8 cellular contexts compared by ENCODE assay signal in genomic region chr10:131899695-131900349, GRCh38. TPM values are rescaled to one million over a fixed set of nuclear protein-coding genes. Genes with fewer than 3 reads are reported as not detected.
A peak's percentile ranks its signal among the peaks of the same experiment; 100 is the strongest.
DNase-seq lines count a peak whose midpoint lies in the region; ATAC-seq, FAIRE-seq and TF ChIP-seq lines count a peak whose summit lies in the region.

No MANE protein-coding gene starts in this region.

- peak overlapping the region; percentile 81 for H3K4me2 ChIP-seq in keratinocyte (ENCODE audit: control insufficient read depth, extremely low read depth, insufficient read depth, low read depth, low read length)

- CTCF ChIA-PET in HEK293T (lab: Yijun Ruan, JAX): interaction anchor here (0.6 to 1.2 kb wide), 5 partner anchors 11 to 123 kb away, joined by 3 to 8 read pairs (median 3); no protein-coding TSS in a partner anchor

- peak overlapping the region; percentile 86 for H3K4me3 Mint-ChIP-seq in activated naive CD8-positive, alpha-beta T cell treated with anti-CD3 and anti-CD28 coated beads for 36 hours

- H3K36me3 Mint-ChIP-seq in activated naive CD8-positive, alpha-beta T cell treated with anti-CD3 and anti-CD28 coated beads for 36 hours: peaks cover 15% of the 10 kb centered on the region

- H4K20me1 ChIP-seq in keratinocyte (ENCODE audit: control insufficient read depth, extremely low read depth, insufficient read depth, low read length): peaks cover 2% of the 10 kb centered on the region

- H3K27me3 Mint-ChIP-seq in activated naive CD8-positive, alpha-beta T cell treated with anti-CD3 and anti-CD28 coated beads for 36 hours: peaks cover 9% of the 10 kb centered on the region

- H3K36me3 ChIP-seq in BE2C (no peaks in the 10 kb centered on the region), keratinocyte (ENCODE audit: control insufficient read depth in 2 of 2, extremely low read depth in 1 of 2, insufficient read depth in 2 of 2, low read length in 2 of 2) (no peaks in the 10 kb centered on the region), thoracic aorta (no peaks in the 10 kb centered on the region)

- H3K9me1 ChIP-seq in keratinocyte (ENCODE audit: control insufficient read depth, extremely low read depth, insufficient read depth, low read length): no peaks in the 10 kb centered on the region

- dilution Hi-C loops in keratinocyte (cut with MboI; ENCODE audit: extremely low pct_ligation_motif_present, low sequenced_read_pairs): no loop called here

- ATAC-seq in thoracic aorta (ENCODE audit: insufficient number of reproducible peaks, low FRiP score, low read depth): no peak

- DNase-seq in BE2C (no peak), HEK293T (ENCODE audit: extremely low spot score) (peak; percentile 57), keratinocyte (ENCODE audit: low read depth, low spot score) (no peak), thoracic aorta (ENCODE audit: low spot score) (no peak), cerebellar cortex (ENCODE audit: low spot score) (no peak)
- DNase-seq in activated naive CD8-positive, alpha-beta T cell treated with anti-CD3 and anti-CD28 coated beads for 36 hours: no peak
- DNase-seq in effector CD4-positive, alpha-beta T cell: no peak
- no peak for DNase-seq in stimulated activated CD4-positive, alpha-beta T cell treated with anti-CD3 and anti-CD28 coated beads, Interleukin-4, amount 100 ng/mL, for 4 hours

- TF ChIP-seq CTCF in BE2C (IDR thresholded peaks at IDR 0.05; ENCODE audit: low read depth, low read length): 0 out of 2 replicates have a peak, but pooled peaks have one; percentile 17
- no peak for TF ChIP-seq CTCF in keratinocyte (optimal IDR thresholded peaks at IDR 0.05 in 1 of 3, IDR thresholded peaks at IDR 0.05 in 1 of 3, conservative IDR thresholded peaks at IDR 0.05 in 1 of 3; ENCODE audit: extremely low read depth in 1 of 3, insufficient read depth in 2 of 3, low read length in 3 of 3)
- TF ChIP-seq CTCF in thoracic aorta (IDR thresholded peaks at IDR 0.05): peak; percentile 5

- H3K79me2 ChIP-seq in keratinocyte (ENCODE audit: control insufficient read depth, insufficient read depth, low read length): peaks cover 30% of the 10 kb centered on the region

- peak overlapping the region; percentile 90 for H2AFZ ChIP-seq in keratinocyte (ENCODE audit: control insufficient read depth, low read length)

- H3K4me1 Mint-ChIP-seq in activated naive CD8-positive, alpha-beta T cell treated with anti-CD3 and anti-CD28 coated beads for 36 hours: peaks cover 42% of the 10 kb centered on the region

- no peaks in the 10 kb centered on the region for H3K9me3 Mint-ChIP-seq in activated naive CD8-positive, alpha-beta T cell treated with anti-CD3 and anti-CD28 coated beads for 36 hours

- no peak for FAIRE-seq in keratinocyte (lab: Jason Lieb, UNC)

- H3K27ac Mint-ChIP-seq in activated naive CD8-positive, alpha-beta T cell treated with anti-CD3 and anti-CD28 coated beads for 36 hours: peak overlapping the region; percentile 77

- H3K4me3 ChIP-seq in BE2C (ENCODE audit: low read depth, low read length) (peak overlapping the region; percentile 63), keratinocyte (ENCODE audit: control insufficient read depth in 2 of 3, extremely low read depth in 1 of 3, insufficient read depth in 2 of 3, low read depth in 1 of 3, low read length in 3 of 3) (peak overlapping the region; percentile 63 to 77 (median 68)), thoracic aorta (peak overlapping the region; percentile 85)

- H3K4me1 ChIP-seq in BE2C (peaks cover 3% of the 10 kb centered on the region; the same call in 1 of the 2 replicates), keratinocyte (ENCODE audit: control insufficient read depth, extremely low read depth, insufficient read depth, low read length) (peaks cover 22% of the 10 kb centered on the region), thoracic aorta (ENCODE audit: control insufficient read depth in 1 of 2, low read depth in 2 of 2) (peaks cover 12 to 30% of the 10 kb centered on the region in 2 donors)

- POLR2A ChIA-PET in HEK293T (lab: Yijun Ruan, JAX): interaction anchor here (0.9 to 2.1 kb wide), 4 partner anchors 14 to 1789 kb away, joined by 3 to 6 read pairs (median 4); partner anchors contain the start of gene C10orf143

- H3K9me3 ChIP-seq in BE2C (no peaks in the 10 kb centered on the region), keratinocyte (ENCODE audit: control insufficient read depth, low read depth, low read length) (no peaks in the 10 kb centered on the region), thoracic aorta (no peaks in the 10 kb centered on the region)

- H3K27me3 ChIP-seq in BE2C (no peaks in the 10 kb centered on the region), keratinocyte (ENCODE audit: control insufficient read depth, extremely low read depth, insufficient read depth, low read length) (no peaks in the 10 kb centered on the region), thoracic aorta (replicated peaks; ENCODE audit: insufficient read depth) (no peaks in the 10 kb centered on the region)

- H3K27ac ChIP-seq in keratinocyte (ENCODE audit: control insufficient read depth, insufficient read depth, low read length) (peak overlapping the region; percentile 78), thoracic aorta (no peak overlapping the region)

- H3K9ac ChIP-seq in keratinocyte (ENCODE audit: control insufficient read depth, extremely low read depth, insufficient read depth, low read length): peak overlapping the region; percentile 94

TF ChIP-seq in HEK293T, 16 proteins besides CTCF, POLR2A, EP300 and RAD21:
- peak; percentile 85 for TF ChIP-seq PKNOX1 (IDR thresholded peaks at IDR 0.05)
- no peak for TF ChIP-seq LEF1 (IDR thresholded peaks at IDR 0.05; ENCODE audit: borderline replicate concordance)
- no peak for TF ChIP-seq L3MBTL2 (conservative IDR thresholded peaks at IDR 0.05)
- no peak for TF ChIP-seq ARNT (IDR thresholded peaks at IDR 0.05)
- TF ChIP-seq TARDBP (IDR thresholded peaks at IDR 0.05): no peak
- TF ChIP-seq FOXA1 (IDR thresholded peaks at IDR 0.05): no peak
- TF ChIP-seq NFRKB (IDR thresholded peaks at IDR 0.05): no peak
- TF ChIP-seq ELF4 (IDR thresholded peaks at IDR 0.05): no peak
- no peak for TF ChIP-seq BHLHE40 (IDR thresholded peaks at IDR 0.05; ENCODE audit: borderline replicate concordance)

RNA-seq across cellular contexts. Expression of gene PPP2R2D, which starts 1.0 kb away (rescaled TPM):
- 59.9 TPM for polyA plus RNA-seq in BE2C (2012; ENCODE audit: insufficient read depth, insufficient read length, low read depth)
- total RNA-seq in activated naive CD8-positive, alpha-beta T cell treated with anti-CD3 and anti-CD28 coated beads for 36 hours: 10 to 100 TPM; 24.4 to 25.7 TPM
- 37.7 to 49.1 TPM (median 42.4 TPM) in 3 replicates for polyA plus RNA-seq in keratinocyte
- polyA plus RNA-seq in keratinocyte (2011; ENCODE audit: low read depth): 21.4 TPM
- 42.4 and 43.6 TPM in 2 replicates for polyA plus RNA-seq in keratinocyte (2011; cell fraction: cytosol; rRNA removed)
- 50.5 and 54.4 TPM in 2 replicates for polyA plus RNA-seq in keratinocyte (2011; cell fraction: nucleus; rRNA removed)
- 30.2 and 33.7 TPM in 2 replicates for polyA plus RNA-seq in keratinocyte (2012; ENCODE audit: low replicate concordance)
- 45.4 to 48.3 TPM (median 46.3 TPM) in 3 replicates for polyA minus RNA-seq in keratinocyte
- 26.5 TPM for polyA minus RNA-seq in keratinocyte (2011; cell fraction: cytosol; rRNA and poly(A)+ RNA removed)
- 15.2 and 28.3 TPM in 2 replicates for polyA minus RNA-seq in keratinocyte (2011; cell fraction: nucleus; rRNA and poly(A)+ RNA removed)
- 10 to 100 TPM; 23.0 to 34.1 TPM for total RNA-seq in thoracic aorta

Comparison
In these comparisons a context has a peak if more than half of its experiments do, and no peak if none do; other contexts are left out.
1. CTCF ChIP-seq: peak in BE2C (single experiment) and thoracic aorta (single experiment); none in keratinocyte (0 of 3).
2. Peak in every context shown above with its lines, with median percentiles within 50 percentile points of each other: H3K4me3 ChIP-seq.